ENCODE assay signal across 19 cellular contexts in genomic region chr1:6487804-6488484, GRCh38.
"Had no signal": no experiment of that assay in that cellular context is flagged by ENCODE, and none has a peak within 500 bp of the region (broad histone marks: within the 10 kb centered on the region; RNA-seq: fewer than 3 reads in every experiment).

No MANE protein-coding gene starts in this region.

- H3K4me3 Mint-ChIP-seq: stimulated activated naive CD8-positive, alpha-beta T cell treated with anti-CD3 and anti-CD28 coated beads, Interleukin-15, amount 100 ng/mL, for 72 hours had no signal

- H3K9me3 Mint-ChIP-seq: naive thymus-derived CD4-positive, alpha-beta T cell; stimulated activated naive CD8-positive, alpha-beta T cell treated with anti-CD3 and anti-CD28 coated beads, Interleukin-15, amount 100 ng/mL, for 72 hours had no signal

- H3K36me3 ChIP-seq: gastrocnemius medialis, left lung, prostate gland, upper lobe of right lung had no signal

- DNase-seq: activated CD4-positive, alpha-beta T cell treated with anti-CD3 and anti-CD28 coated beads for 1 hour; activated CD4-positive, alpha-beta T cell treated with anti-CD3 and anti-CD28 coated beads, Interleukin-2, amount 50 U/mL, for 48 hours; activated naive CD4-positive, alpha-beta T cell treated with anti-CD3 and anti-CD28 coated beads, Interleukin-2, amount 50 U/mL, for 16 hours; activated T-cell treated with anti-CD3 and anti-CD28 coated beads, Interleukin-2, amount 50 U/mL, for 1 hour; central memory CD4-positive, alpha-beta T cell; effector CD8-positive, alpha-beta T cell; gastrocnemius medialis; islet precursor cell; left lung; naive thymus-derived CD4-positive, alpha-beta T cell; right cardiac atrium; stimulated activated naive CD8-positive, alpha-beta T cell treated with anti-CD3 and anti-CD28 coated beads, Interleukin-15, amount 100 ng/mL, for 72 hours; T-helper 1 cell; testis; upper lobe of right lung had no signal

- ATAC-seq: gastrocnemius medialis; left lung; mucosa of descending colon; naive thymus-derived CD4-positive, alpha-beta T cell; right cardiac atrium; SK-N-SH treated with all-trans-retinoic acid at 6 μM for 48 hours; stimulated activated naive CD8-positive, alpha-beta T cell treated with anti-CD3 and anti-CD28 coated beads, Interleukin-15, amount 100 ng/mL, for 72 hours; upper lobe of right lung had no signal

- H3K27ac Mint-ChIP-seq: stimulated activated naive CD8-positive, alpha-beta T cell treated with anti-CD3 and anti-CD28 coated beads, Interleukin-15, amount 100 ng/mL, for 72 hours had no signal

- H3K9me3 ChIP-seq: gastrocnemius medialis, left lung, mucosa of descending colon, prostate gland, testis, upper lobe of right lung had no signal

- H3K4me3 ChIP-seq: gastrocnemius medialis, left lung, mucosa of descending colon, prostate gland, smooth muscle cell, testis, upper lobe of right lung had no signal

- H3K27me3 ChIP-seq: testis had no signal

- H3K27ac ChIP-seq: gastrocnemius medialis, left lung, prostate gland, testis, upper lobe of right lung had no signal
